ENCODE assay signal across 1 cellular context in the genomic region with DNA sequence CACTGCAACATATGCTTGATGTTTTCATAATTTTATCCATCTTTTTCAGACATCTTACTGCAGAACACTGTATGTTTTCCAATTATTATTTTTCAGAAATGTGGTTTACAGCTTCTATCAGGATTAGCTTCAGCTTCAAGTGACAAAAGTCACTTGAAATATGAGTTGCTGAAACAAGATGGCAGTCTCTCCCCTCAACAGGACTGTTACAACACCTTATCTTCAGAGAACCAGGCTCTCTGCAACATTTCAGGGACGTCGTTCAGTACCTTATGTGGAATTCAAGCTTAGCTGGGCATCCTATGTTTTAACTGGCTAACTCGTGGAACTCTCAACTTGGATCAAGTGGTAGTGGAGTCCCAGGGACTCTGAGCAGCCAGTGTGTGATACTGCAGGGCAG.
TF ChIP-seq lines count a peak whose summit lies in the region.

No MANE protein-coding gene starts in this region.

TF ChIP-seq in WTC11, 78 proteins besides CTCF, POLR2A, EP300 and RAD21:
- no peak for TF ChIP-seq GABPB1 (CRISPR knock-in tag; IDR thresholded peaks at IDR 0.05)
TF ChIP-seq in WTC11: peak in this region for 0.
